27 cellular contexts compared by ENCODE assay signal in the genomic region with DNA sequence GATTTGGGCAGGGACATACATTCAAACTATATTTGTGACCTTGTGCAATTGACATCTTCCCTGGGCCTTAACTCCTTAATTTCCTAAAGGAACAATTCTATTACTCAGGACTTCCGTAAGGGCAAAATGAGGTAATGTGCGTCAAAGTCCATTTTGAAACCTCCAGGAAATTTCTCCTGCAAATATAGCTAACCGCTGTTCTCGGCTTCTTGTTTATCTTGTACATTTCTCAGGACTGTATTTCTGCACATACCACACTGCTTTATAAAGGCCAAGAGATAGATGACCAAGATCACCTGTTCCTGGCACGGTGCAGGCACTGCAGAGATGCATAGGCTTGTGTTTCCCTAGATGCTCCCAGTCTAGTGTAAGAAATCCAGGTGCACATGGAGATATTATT.
"Had no signal": no experiment of that assay in that cellular context is flagged by ENCODE, and none has a peak within 500 bp of the region (broad histone marks: within the 10 kb centered on the region; RNA-seq: fewer than 3 reads in every experiment).

No MANE protein-coding gene starts in this region.

- DNase-seq: colonic mucosa; cortex of kidney; dermis blood vessel endothelial cell; dorsolateral prefrontal cortex; effector CD4-positive, alpha-beta T cell; effector CD8-positive, alpha-beta T cell; effector memory CD4-positive, alpha-beta T cell; effector memory CD8-positive, alpha-beta T cell; endodermal cell; erythroblast; esophagus squamous epithelium; foreskin fibroblast; foreskin keratinocyte; foreskin melanocyte; gastrocnemius medialis; glutamatergic neuron; head of caudate nucleus; heart left ventricle; heart right ventricle had no signal

- FAIRE-seq: colon, endometrium, endothelial cell of umbilical vein, frontal cortex had no signal

- H3K4me3 ChIP-seq: colonic mucosa, coronary artery, dorsolateral prefrontal cortex, esophagus muscularis mucosa, esophagus squamous epithelium, gastrocnemius medialis, gastroesophageal sphincter, heart left ventricle, heart right ventricle had no signal

- H3K9me3 ChIP-seq: colonic mucosa, esophagus muscularis mucosa, esophagus squamous epithelium, gastrocnemius medialis, heart left ventricle had no signal

- H3K36me3 ChIP-seq: colonic mucosa, esophagus muscularis mucosa, esophagus squamous epithelium, gastrocnemius medialis, gastroesophageal sphincter, heart left ventricle, heart right ventricle had no signal

- H3K4me1 ChIP-seq: colonic mucosa, esophagus muscularis mucosa, esophagus squamous epithelium, gastrocnemius medialis, gastroesophageal sphincter, heart left ventricle, heart right ventricle had no signal

- ATAC-seq: effector memory CD8-positive, alpha-beta T cell; esophagus mucosa; foreskin keratinocyte; gastrocnemius medialis; gastroesophageal sphincter; heart left ventricle; heart right ventricle had no signal
